9 cellular contexts compared by ENCODE assay signal in genomic region chr12:71438670-71439361, GRCh38. TPM values are rescaled to one million over a fixed set of nuclear protein-coding genes. Genes with fewer than 3 reads are reported as not detected.
DNase-seq lines count a peak whose midpoint lies in the region; ATAC-seq and TF ChIP-seq lines count a peak whose summit lies in the region.
"Had no signal": no experiment of that assay in that cellular context is flagged by ENCODE, and none has a peak within 500 bp of the region (broad histone marks: within the 10 kb centered on the region; RNA-seq: fewer than 3 reads in every experiment).

No MANE protein-coding gene starts in this region.

- peak; percentile 32 for DNase-seq in DMS153 treated with DMSO at 0.1 percent for 48 hours (lab: John Stamatoyannopoulos, UW; ENCODE audit: unreplicated experiment)
- DNase-seq in DMS153 (lab: John Stamatoyannopoulos, UW): no peak
- DNase-seq in globus pallidus (ENCODE audit: low spot score): peak; percentile 50
- DNase-seq in sciatic nerve (ENCODE audit: low spot score): no peak
- no peak for DNase-seq in SW 1271 (lab: John Stamatoyannopoulos, UW)
- DNase-seq in stimulated activated CD8-positive, alpha-beta memory T cell treated with anti-CD3 and anti-CD28 coated beads, Interleukin-4, amount 100 ng/mL, for 48 hours: no peak
- no peak for DNase-seq in effector CD4-positive, alpha-beta T cell

- peak; percentile 58 for ATAC-seq in SK-N-SH treated with all-trans-retinoic acid at 6 μM for 48 hours
- peak; percentile 42 for ATAC-seq in sciatic nerve

- intact Hi-C loops in sciatic nerve (cut with DNase I): no loop called here

TF ChIP-seq in SK-N-SH treated with all-trans-retinoic acid at 6 μM for 48 hours, 23 proteins besides CTCF, POLR2A, EP300 and RAD21:
- TF ChIP-seq OSR1 (CRISPR knock-in tag; IDR thresholded peaks at IDR 0.05) (no peak), ZNF70 (CRISPR knock-in tag; IDR thresholded peaks at IDR 0.05) (no peak), ZFP30 (CRISPR knock-in tag; IDR thresholded peaks at IDR 0.05) (no peak), PPARA (CRISPR knock-in tag; IDR thresholded peaks at IDR 0.05; ENCODE audit: borderline replicate concordance) (no peak), GLIS3 (CRISPR knock-in tag; IDR thresholded peaks at IDR 0.05) (no peak), TSHZ2 (CRISPR knock-in tag; IDR thresholded peaks at IDR 0.05) (no peak), ISL1 (CRISPR knock-in tag; IDR thresholded peaks at IDR 0.05) (no peak), CSDC2 (CRISPR knock-in tag; IDR thresholded peaks at IDR 0.05) (no peak; the same call in 1 of the 2 replicates), ZNF8 (CRISPR knock-in tag; IDR thresholded peaks at IDR 0.05) (no peak), ZNF565 (CRISPR knock-in tag; conservative IDR thresholded peaks at IDR 0.05; ENCODE audit: low read depth) (no peak), ESRRG (CRISPR knock-in tag; IDR thresholded peaks at IDR 0.05) (no peak)

RNA-seq across cellular contexts. Expression of gene LGR5, which starts 0.8 kb away (rescaled TPM):
- 2.3 TPM for total RNA-seq in sciatic nerve
- total RNA-seq: mononuclear cell had no signal

Comparison
In these comparisons a context has a peak if more than half of its experiments do, and no peak if none do; other contexts are left out.
1. DNase-seq: peak in DMS153 treated with DMSO at 0.1 percent for 48 hours (single experiment) and globus pallidus (single experiment); none in DMS153 (single experiment), sciatic nerve (single experiment), SW 1271 (0 of 2), stimulated activated CD8-positive, alpha-beta memory T cell treated with anti-CD3 and anti-CD28 coated beads, Interleukin-4, amount 100 ng/mL, for 48 hours (single experiment) and effector CD4-positive, alpha-beta T cell (single experiment).